Comparison of ENCODE assay signal across 17 cellular contexts in genomic region chr3:169527539-169527938, GRCh38.
DNase-seq lines count a peak whose midpoint lies in the region; ATAC-seq and TF ChIP-seq lines count a peak whose summit lies in the region.
"Had no signal": no experiment of that assay in that cellular context is flagged by ENCODE, and none has a peak within 500 bp of the region (broad histone marks: within the 10 kb centered on the region; RNA-seq: fewer than 3 reads in every experiment).

No MANE protein-coding gene starts in this region.

- no peak overlapping the region for H3K27ac Mint-ChIP-seq in endodermal cell
- H3K27ac Mint-ChIP-seq: CD4-positive, CD25-positive, alpha-beta regulatory T cell had no signal

- H3K4me2 ChIP-seq in osteoblast (ENCODE audit: insufficient read depth, low read length): peak overlapping the region; percentile 21
- H3K4me2 ChIP-seq: BLaER1 treated with 17β-estradiol and CSF1 and Interleukin-3, amounts not matched to agents 10 nM and 100 nM had no signal

- H3K36me3 Mint-ChIP-seq in endodermal cell (ENCODE audit: low read depth): no peaks in the 10 kb centered on the region
- H3K36me3 Mint-ChIP-seq: CD4-positive, CD25-positive, alpha-beta regulatory T cell had no signal

- no peak overlapping the region for H3K4me3 Mint-ChIP-seq in endodermal cell
- H3K4me3 Mint-ChIP-seq: CD4-positive, CD25-positive, alpha-beta regulatory T cell had no signal

- H2AFZ ChIP-seq in osteoblast (ENCODE audit: low read length): no peak overlapping the region
- H2AFZ ChIP-seq: GM23248 had no signal

- no peaks in the 10 kb centered on the region for H3K79me2 ChIP-seq in osteoblast (ENCODE audit: insufficient read depth, low read length)

- peaks cover 12% of the 10 kb centered on the region for H3K4me1 Mint-ChIP-seq in endodermal cell
- H3K4me1 Mint-ChIP-seq: CD4-positive, CD25-positive, alpha-beta regulatory T cell had no signal

- H3K9me3 ChIP-seq in ascending aorta (no peaks in the 10 kb centered on the region), endodermal cell (ENCODE audit: control insufficient read depth, low read length) (no peaks in the 10 kb centered on the region), osteoblast (ENCODE audit: low read depth, low read length) (no peaks in the 10 kb centered on the region), thoracic aorta (no peaks in the 10 kb centered on the region)
- H3K9me3 ChIP-seq: BLaER1 treated with 17β-estradiol and CSF1 and Interleukin-3, amounts not matched to agents 10 nM and 100 nM had no signal

- no peaks in the 10 kb centered on the region for H4K20me1 ChIP-seq in osteoblast (ENCODE audit: insufficient read depth, low read length)
- H4K20me1 ChIP-seq: BLaER1 treated with 17β-estradiol and CSF1 and Interleukin-3, amounts not matched to agents 10 nM and 100 nM had no signal

- no peaks in the 10 kb centered on the region for H3K27me3 ChIP-seq in ascending aorta
- H3K27me3 ChIP-seq in endodermal cell (ENCODE audit: control insufficient read depth, insufficient read depth, low read length, poor library complexity, severe bottlenecking): no peaks in the 10 kb centered on the region
- no peaks in the 10 kb centered on the region for H3K27me3 ChIP-seq in osteoblast (ENCODE audit: insufficient read depth, low read length)
- no peaks in the 10 kb centered on the region for H3K27me3 ChIP-seq in thoracic aorta (replicated peaks; ENCODE audit: insufficient read depth)
- H3K27me3 ChIP-seq: BLaER1 treated with 17β-estradiol and CSF1 and Interleukin-3, amounts not matched to agents 10 nM and 100 nM had no signal

- no peaks in the 10 kb centered on the region for H3K9me3 Mint-ChIP-seq in endodermal cell

- H3K9ac ChIP-seq in endodermal cell (ENCODE audit: extremely low read depth, low read length, poor library complexity, severe bottlenecking): no peak overlapping the region
- H3K9ac ChIP-seq: BLaER1 treated with 17β-estradiol and CSF1 and Interleukin-3, amounts not matched to agents 10 nM and 100 nM; GM23248 had no signal

- DNase-seq in ascending aorta (ENCODE audit: low spot score in 2 of 2) (no peak), endodermal cell (no peak), osteoblast (ENCODE audit: insufficient read length, low spot score, missing footprints) (no peak), thoracic aorta (ENCODE audit: low spot score) (no peak)
- no peak for DNase-seq in stimulated activated CD4-positive, alpha-beta T cell treated with anti-CD3 and anti-CD28 coated beads, Interleukin-12 subunit alpha, Interleukin-12 subunit beta, amount 100 ng/mL, for 4 hours
- DNase-seq: 8988T; ACHN; CD4-positive, CD25-positive, alpha-beta regulatory T cell; DMS53; GF-D8; GM23248; H7 had no signal

- intact Hi-C loops in ascending aorta (cut with DNase I): no loop called here

- no peak for ATAC-seq in thoracic aorta (ENCODE audit: insufficient number of reproducible peaks, low FRiP score, low read depth)
- no peak for ATAC-seq in GM19328 (IDR thresholded peaks at IDR 0.05; ENCODE audit: unreplicated experiment)
- no peak for ATAC-seq in HG02840 (IDR thresholded peaks at IDR 0.05; ENCODE audit: low FRiP score, unreplicated experiment)
- no peak for ATAC-seq in GM21390 (IDR thresholded peaks at IDR 0.05; ENCODE audit: unreplicated experiment)
- ATAC-seq: HepG2 had no signal

- peaks cover 0 to 33% of the 10 kb centered on the region in 2 donors for H3K4me1 ChIP-seq in ascending aorta
- H3K4me1 ChIP-seq in endodermal cell (ENCODE audit: control insufficient read depth, insufficient read depth, low read length): no peaks in the 10 kb centered on the region
- peaks cover 29% of the 10 kb centered on the region for H3K4me1 ChIP-seq in osteoblast (ENCODE audit: insufficient read depth, low read length)
- peaks cover 23 to 67% of the 10 kb centered on the region in 2 donors for H3K4me1 ChIP-seq in thoracic aorta (ENCODE audit: control insufficient read depth in 1 of 2, low read depth in 2 of 2)
- H3K4me1 ChIP-seq: BLaER1 treated with 17β-estradiol and CSF1 and Interleukin-3, amounts not matched to agents 10 nM and 100 nM had no signal

- H3K36me3 ChIP-seq in ascending aorta (no peaks in the 10 kb centered on the region), endodermal cell (ENCODE audit: control insufficient read depth, insufficient read depth, low read length) (no peaks in the 10 kb centered on the region), osteoblast (ENCODE audit: insufficient read depth, low read length) (no peaks in the 10 kb centered on the region), thoracic aorta (no peaks in the 10 kb centered on the region)
- H3K36me3 ChIP-seq: BLaER1 treated with 17β-estradiol and CSF1 and Interleukin-3, amounts not matched to agents 10 nM and 100 nM had no signal

- H3K27ac ChIP-seq in ascending aorta (peak overlapping the region; percentile 56 to 72), endodermal cell (ENCODE audit: low read depth, low read length) (peak overlapping the region; percentile 14), osteoblast (ENCODE audit: low read depth, low read length) (peak overlapping the region; percentile 42), thoracic aorta (peak overlapping the region; percentile 65 to 75)
- H3K27ac ChIP-seq: BLaER1 treated with 17β-estradiol and CSF1 and Interleukin-3, amounts not matched to agents 10 nM and 100 nM; GM23248 had no signal

- no peaks in the 10 kb centered on the region for H3K27me3 Mint-ChIP-seq in endodermal cell (ENCODE audit: insufficient read depth)

- H3K4me3 ChIP-seq in ascending aorta: peak overlapping the region; percentile 21 to 45
- no peak overlapping the region for H3K4me3 ChIP-seq in endodermal cell (ENCODE audit: low read length)
- no peak overlapping the region for H3K4me3 ChIP-seq in osteoblast (ENCODE audit: insufficient read depth, low read length)
- H3K4me3 ChIP-seq in thoracic aorta: peak overlapping the region; percentile 53
- H3K4me3 ChIP-seq: BLaER1 treated with 17β-estradiol and CSF1 and Interleukin-3, amounts not matched to agents 10 nM and 100 nM; GM23248 had no signal

- WGBS in endodermal cell (ENCODE audit: insufficient coverage in 1 of 2, insufficient read length in 1 of 2), 2 experiments: 100% methylated on average over 1 of the region's 1 CpG; no CpG with 5 or more reads in 1 of the 2 experiments

- TF ChIP-seq CTCF in ascending aorta (IDR thresholded peaks at IDR 0.05): no peak
- no peak for TF ChIP-seq CTCF in endodermal cell (conservative IDR thresholded peaks at IDR 0.05)
- TF ChIP-seq CTCF in osteoblast (IDR thresholded peaks at IDR 0.05; ENCODE audit: extremely low read depth, low read depth, low read length): no peak
- no peak for TF ChIP-seq CTCF in thoracic aorta (IDR thresholded peaks at IDR 0.05)

Comparison
In these comparisons a context has a peak if more than half of its experiments do, and no peak if none do; other contexts are left out.
1. H3K27ac ChIP-seq: peak in every context shown above with its lines; median percentile 70 in thoracic aorta; 64 in ascending aorta; 42 in osteoblast; 14 in endodermal cell.
2. H3K4me3 ChIP-seq: peak in ascending aorta (2 of 2) and thoracic aorta (single experiment); none in endodermal cell (single experiment) and osteoblast (single experiment).